In the genomic region with DNA sequence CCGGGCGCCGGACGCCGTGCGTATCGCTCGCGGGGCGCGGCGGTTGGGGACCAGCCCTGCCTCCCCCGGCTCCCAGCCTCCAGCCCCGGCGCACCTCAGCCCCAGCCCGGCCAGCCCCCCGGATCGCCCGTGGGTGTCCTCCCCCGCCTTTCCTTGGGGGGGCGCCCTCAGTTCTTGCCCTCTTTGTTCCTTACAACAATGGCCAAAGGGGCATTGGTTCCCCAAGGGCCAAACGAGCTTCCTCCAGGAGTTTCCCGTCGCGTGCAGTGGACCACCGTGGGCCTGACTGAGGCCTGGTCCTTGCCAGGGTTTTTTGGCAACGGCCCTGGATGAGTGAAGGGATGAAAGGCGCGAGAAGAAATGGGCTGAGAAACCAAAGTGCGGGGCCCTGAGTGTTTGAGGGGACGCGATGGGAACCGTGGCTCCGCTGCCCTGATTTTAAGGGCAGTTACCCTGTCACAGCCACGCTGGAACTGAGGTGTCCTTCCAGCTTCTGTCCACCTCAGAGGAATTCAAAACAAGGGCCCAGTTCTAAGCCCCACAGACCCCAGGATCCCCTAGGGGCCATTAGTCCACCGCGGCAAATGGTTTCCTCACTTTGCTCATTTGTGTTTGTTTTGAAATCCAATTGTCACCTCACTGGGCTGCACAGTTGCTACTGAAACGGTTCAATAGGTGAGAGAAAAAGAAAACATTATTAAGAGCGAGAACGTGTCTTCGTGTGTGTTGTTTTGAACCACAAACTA, we compare ENCODE assay signal across 8 cellular contexts. TPM values are rescaled to one million over a fixed set of nuclear protein-coding genes. Genes with fewer than 3 reads are reported as not detected.
A peak's percentile ranks its signal among the peaks of the same experiment; 100 is the strongest.
DNase-seq lines count a peak whose midpoint lies in the region; ATAC-seq and TF ChIP-seq lines count a peak whose summit lies in the region.

No MANE protein-coding gene starts in this region.

- H3K36me3 ChIP-seq in GM23248 (ENCODE audit: low read depth) (no peaks in the 10 kb centered on the region), iPS-18a (ENCODE audit: control insufficient read depth, low read depth, low read length) (no peaks in the 10 kb centered on the region), PC-9 (ENCODE audit: low read depth) (no peaks in the 10 kb centered on the region)

- peaks cover 63% of the 10 kb centered on the region for H3K27me3 Mint-ChIP-seq in activated naive CD8-positive, alpha-beta T cell treated with anti-CD3 and anti-CD28 coated beads, Interleukin-2, amount 10 ng/mL, durations not matched to agents 7 days and 5 days
- peaks cover 65% of the 10 kb centered on the region for H3K27me3 Mint-ChIP-seq in stimulated activated naive CD8-positive, alpha-beta T cell treated with anti-CD3 and anti-CD28 coated beads, Interleukin-15, Interleukin-2, amounts not matched to agents 100 ng/mL and 50 ng/mL, for 24 hours

- no peaks in the 10 kb centered on the region for H3K9me3 Mint-ChIP-seq in activated naive CD8-positive, alpha-beta T cell treated with anti-CD3 and anti-CD28 coated beads, Interleukin-2, amount 10 ng/mL, durations not matched to agents 7 days and 5 days
- no peaks in the 10 kb centered on the region for H3K9me3 Mint-ChIP-seq in stimulated activated naive CD8-positive, alpha-beta T cell treated with anti-CD3 and anti-CD28 coated beads, Interleukin-15, Interleukin-2, amounts not matched to agents 100 ng/mL and 50 ng/mL, for 24 hours

- peak; percentile 50 for ATAC-seq in activated naive CD8-positive, alpha-beta T cell treated with anti-CD3 and anti-CD28 coated beads, Interleukin-2, amount 10 ng/mL, durations not matched to agents 7 days and 5 days (ENCODE audit: low read depth)
- ATAC-seq in HG03565 (IDR thresholded peaks at IDR 0.05; ENCODE audit: unreplicated experiment) (no peak), HG03135 (IDR thresholded peaks at IDR 0.05; ENCODE audit: unreplicated experiment) (no peak)

- intact Hi-C loops in PC-9 (cut with micrococcal nuclease; ENCODE audit: unreplicated experiment), result no loop called here

- DNase-seq in GM23248 (no peak), PC-9 (no peak)
- peak; percentile 60 for DNase-seq in activated naive CD8-positive, alpha-beta T cell treated with anti-CD3 and anti-CD28 coated beads, Interleukin-2, amount 10 ng/mL, durations not matched to agents 7 days and 5 days

- peak overlapping the region; percentile 89 for H3K4me2 ChIP-seq in GM23248 (ENCODE audit: unreplicated experiment)
- no peak overlapping the region for H3K4me2 ChIP-seq in PC-9

- CTCF ChIA-PET in PC-9 (lab: Charles Lee), result no interaction called here

- no TSS peak for BruUV-seq in PC-9 (replicated peaks; lab: Mats Ljungman, UMichigan)

- H3K9me2 ChIP-seq in GM23248 (ENCODE audit: insufficient read depth), result no peaks in the 10 kb centered on the region
- H3K9me2 ChIP-seq in PC-9 (ENCODE audit: insufficient read depth), result no peaks in the 10 kb centered on the region

- 0 out of 2 replicates have a peak, but pooled peaks cover 6% of the 10 kb centered on the region for H3K4me1 ChIP-seq in GM23248 (ENCODE audit: insufficient read depth)
- H3K4me1 ChIP-seq in iPS-18a (ENCODE audit: control insufficient read depth, low read depth, low read length), result peaks cover 19% of the 10 kb centered on the region
- H3K4me1 ChIP-seq in PC-9 (replicated peaks; ENCODE audit: insufficient read depth), result no peaks in the 10 kb centered on the region

- H4K20me1 ChIP-seq in GM23248 (ENCODE audit: insufficient read depth) (no peaks in the 10 kb centered on the region), PC-9 (ENCODE audit: insufficient read depth) (no peaks in the 10 kb centered on the region)

- peaks cover 16% of the 10 kb centered on the region for H3K27me3 ChIP-seq in GM23248 (replicated peaks; ENCODE audit: insufficient read depth)
- peaks cover 91% of the 10 kb centered on the region for H3K27me3 ChIP-seq in iPS-18a (ENCODE audit: control insufficient read depth, insufficient read depth, low read length)
- peaks cover 73% of the 10 kb centered on the region for H3K27me3 ChIP-seq in PC-9 (ENCODE audit: insufficient read depth, low read depth)

- H3K27ac ChIP-seq in 22Rv1, result no peak overlapping the region
- H3K27ac ChIP-seq in GM23248, result no peak overlapping the region
- no peak overlapping the region for H3K27ac ChIP-seq in iPS-18a (ENCODE audit: low read length)
- H3K27ac ChIP-seq in PC-9, result no peak overlapping the region

- peaks cover 10% of the 10 kb centered on the region for H3K4me1 Mint-ChIP-seq in activated naive CD8-positive, alpha-beta T cell treated with anti-CD3 and anti-CD28 coated beads, Interleukin-2, amount 10 ng/mL, durations not matched to agents 7 days and 5 days
- H3K4me1 Mint-ChIP-seq in stimulated activated naive CD8-positive, alpha-beta T cell treated with anti-CD3 and anti-CD28 coated beads, Interleukin-15, Interleukin-2, amounts not matched to agents 100 ng/mL and 50 ng/mL, for 24 hours (ENCODE audit: low read depth), result peaks cover 6% of the 10 kb centered on the region

- in situ Hi-C loops in GM23248 (cut with MboI), result no loop called here

- H3K9me3 ChIP-seq in GM23248 (ENCODE audit: low read depth), result no peaks in the 10 kb centered on the region
- no peaks in the 10 kb centered on the region for H3K9me3 ChIP-seq in iPS-18a (ENCODE audit: control insufficient read depth, low read depth, low read length)
- no peaks in the 10 kb centered on the region for H3K9me3 ChIP-seq in PC-9 (ENCODE audit: insufficient read depth, low read depth)

- H2AFZ ChIP-seq in GM23248 (peak overlapping the region; percentile 95), PC-9 (no peak overlapping the region)

- WGBS in GM23248 (ENCODE audit: low coverage in 1 of 2, low lambda C conversion rate in 2 of 2, missing lambda C conversion rate in 2 of 2), 2 experiments, result 18 to 19% methylated on average over 31 to 41 of the region's 41 CpGs

- no peaks in the 10 kb centered on the region for H3K36me3 Mint-ChIP-seq in activated naive CD8-positive, alpha-beta T cell treated with anti-CD3 and anti-CD28 coated beads, Interleukin-2, amount 10 ng/mL, durations not matched to agents 7 days and 5 days
- H3K36me3 Mint-ChIP-seq in stimulated activated naive CD8-positive, alpha-beta T cell treated with anti-CD3 and anti-CD28 coated beads, Interleukin-15, Interleukin-2, amounts not matched to agents 100 ng/mL and 50 ng/mL, for 24 hours (ENCODE audit: low read depth), result no peaks in the 10 kb centered on the region

- POLR2A ChIA-PET in activated naive CD8-positive, alpha-beta T cell treated with anti-CD3 and anti-CD28 coated beads, Interleukin-2, amount 10 ng/mL, durations not matched to agents 7 days and 5 days (lab: Charles Lee), result no interaction called here
- POLR2A ChIA-PET in PC-9 (lab: Charles Lee; ENCODE audit: unreplicated experiment), result no interaction called here

- peaks cover 13% of the 10 kb centered on the region; the same call in 1 of the 2 replicates for H3F3A ChIP-seq in GM23248 (ENCODE audit: insufficient read depth)
- no peaks in the 10 kb centered on the region for H3F3A ChIP-seq in PC-9 (ENCODE audit: insufficient read depth, low read depth)

- H3K4me3 Mint-ChIP-seq in activated naive CD8-positive, alpha-beta T cell treated with anti-CD3 and anti-CD28 coated beads, Interleukin-2, amount 10 ng/mL, durations not matched to agents 7 days and 5 days, result peak overlapping the region; percentile 79
- H3K4me3 Mint-ChIP-seq in stimulated activated naive CD8-positive, alpha-beta T cell treated with anti-CD3 and anti-CD28 coated beads, Interleukin-15, Interleukin-2, amounts not matched to agents 100 ng/mL and 50 ng/mL, for 24 hours, result peak overlapping the region; percentile 56

- H3K79me2 ChIP-seq in GM23248 (ENCODE audit: insufficient read depth) (no peaks in the 10 kb centered on the region), PC-9 (ENCODE audit: low read depth) (no peaks in the 10 kb centered on the region)

- no peak overlapping the region for H3K27ac Mint-ChIP-seq in activated naive CD8-positive, alpha-beta T cell treated with anti-CD3 and anti-CD28 coated beads, Interleukin-2, amount 10 ng/mL, durations not matched to agents 7 days and 5 days
- no peak overlapping the region for H3K27ac Mint-ChIP-seq in stimulated activated naive CD8-positive, alpha-beta T cell treated with anti-CD3 and anti-CD28 coated beads, Interleukin-15, Interleukin-2, amounts not matched to agents 100 ng/mL and 50 ng/mL, for 24 hours

- TF ChIP-seq CTCF in 22Rv1 (IDR thresholded peaks at IDR 0.05) (peak; percentile 36), PC-9 (conservative IDR thresholded peaks at IDR 0.05) (no peak)

- peak overlapping the region; percentile 67 for H3K9ac ChIP-seq in GM23248
- no peak overlapping the region for H3K9ac ChIP-seq in iPS-18a (ENCODE audit: low read length)

- H3K4me3 ChIP-seq in GM23248, result peak overlapping the region; percentile 81
- H3K4me3 ChIP-seq in iPS-18a (ENCODE audit: low read length), result peak overlapping the region; percentile 76
- H3K4me3 ChIP-seq in PC-9, result no peak overlapping the region

RNA-seq across cellular contexts. Expression of a gene that starts 1.4 kb away (rescaled TPM):
- 9.2 and 14.7 TPM in 2 replicates for total RNA-seq in GM23248 (2014; rRNA removed; shearing (Covaris generic))
- 11.4 and 11.7 TPM in 2 replicates for polyA plus RNA-seq in GM23248 (2016; fragmentation: Nextera tagmentation; extraction: Ambion mirVana)
- total RNA-seq in activated naive CD8-positive, alpha-beta T cell treated with anti-CD3 and anti-CD28 coated beads, Interleukin-2, amount 10 ng/mL, durations not matched to agents 7 days and 5 days, result 1 to 10 TPM; 9.3 to 9.6 TPM
- total RNA-seq in PC-9 (2021), result 0.43 TPM in 1 of 2 replicates, not detected in the other
